8 cellular contexts compared by ENCODE assay signal in genomic region chr5:40676643-40677333, GRCh38. TPM values are rescaled to one million over a fixed set of nuclear protein-coding genes. Genes with fewer than 3 reads are reported as not detected.
DNase-seq lines count a peak whose midpoint lies in the region; ATAC-seq, FAIRE-seq and TF ChIP-seq lines count a peak whose summit lies in the region.

No MANE protein-coding gene starts in this region.

- no peak for ATAC-seq in A549
- ATAC-seq in lung (ENCODE audit: insufficient read depth, low FRiP score): no peak

- no peak overlapping the region for H3K4ac ChIP-seq in trophoblast cell (ENCODE audit: low read depth, low read length)

- H2BK12ac ChIP-seq in trophoblast cell (ENCODE audit: low read length): no peak overlapping the region

- H3K79me2 ChIP-seq in astrocyte (ENCODE audit: insufficient read depth, low read length) (peaks cover 20% of the 10 kb centered on the region), trophoblast cell (ENCODE audit: control insufficient read depth, insufficient read depth, low read length, poor library complexity) (no peaks in the 10 kb centered on the region)

- H4K8ac ChIP-seq in trophoblast cell (ENCODE audit: low read depth, low read length): no peak overlapping the region

- H3K27ac ChIP-seq in A549 (peak overlapping the region; percentile 65 to 90; a peak in 4 of 6 replicates), astrocyte (ENCODE audit: low read depth, low read length) (peak overlapping the region; percentile 56), lung (ENCODE audit: low read depth in 1 of 2, low read length in 1 of 2) (peak overlapping the region; percentile 28 to 31), trophoblast cell (ENCODE audit: low read depth, low read length) (no peak overlapping the region)

- TF ChIP-seq POLR2A in A549 (IDR thresholded peaks at IDR 0.05; ENCODE audit: low read length) (no peak), GM12891 (IDR thresholded peaks at IDR 0.05; ENCODE audit: low read depth, low read length) (no peak)

- H3K4me3 ChIP-seq in A549 (no peak overlapping the region), astrocyte (ENCODE audit: insufficient read depth, low read depth, low read length) (peak overlapping the region; percentile 8), lung (no peak overlapping the region), trophoblast cell (ENCODE audit: low read depth, low read length) (no peak overlapping the region)

- no peak for FAIRE-seq in A549 (lab: Jason Lieb, UNC)
- FAIRE-seq in astrocyte (lab: Jason Lieb, UNC): no peak
- FAIRE-seq in GM12891 (lab: Jason Lieb, UNC): no peak

- CTCF ChIA-PET in A549 (lab: Yijun Ruan, JAX): interaction anchor here (1.3 to 1.8 kb wide), 4 partner anchors 12 to 963 kb away, joined by 3 to 4 read pairs (median 3); no protein-coding TSS in a partner anchor

- peaks cover 15% of the 10 kb centered on the region for H3K27me3 Mint-ChIP-seq in astrocyte (ENCODE audit: low read depth, unreplicated experiment)

- TF ChIP-seq EP300 in A549 (IDR thresholded peaks at IDR 0.05): no peak

- H3K9ac ChIP-seq in astrocyte (ENCODE audit: low read length) (peak overlapping the region; percentile 60), trophoblast cell (ENCODE audit: low read length) (no peak overlapping the region)

- no peak overlapping the region for H3K18ac ChIP-seq in trophoblast cell (ENCODE audit: low read length)

- no peak overlapping the region for H3K14ac ChIP-seq in trophoblast cell (ENCODE audit: low read length)

- H3K4me1 ChIP-seq in A549 (peaks cover 20% of the 10 kb centered on the region), astrocyte (ENCODE audit: insufficient read depth, low read length) (peaks cover 33% of the 10 kb centered on the region), lung (ENCODE audit: control insufficient read depth in 2 of 2, insufficient read depth in 2 of 2, low read length in 2 of 2) (peaks cover 0 to 9% of the 10 kb centered on the region in 2 donors), trophoblast cell (ENCODE audit: control insufficient read depth in 1 of 2, insufficient read depth in 2 of 2, low read length in 2 of 2) (peaks cover 10 to 20% of the 10 kb centered on the region in 2 experiments)

- TF ChIP-seq RAD21 in A549 (conservative IDR thresholded peaks at IDR 0.05 in 1 of 2, IDR thresholded peaks at IDR 0.05 in 1 of 2): no peak

- DNase-seq in A549 (ENCODE audit: low read depth in 1 of 2, low spot score in 1 of 2): no peak
- peak; percentile 94 for DNase-seq in HT1080 (ENCODE audit: low read depth)
- DNase-seq in astrocyte (ENCODE audit: low read depth): peak; percentile 85
- no peak for DNase-seq in lung (ENCODE audit: low spot score)
- DNase-seq in trophoblast cell: no peak
- DNase-seq in UCSD-AML1 (lab: John Stamatoyannopoulos, UW; ENCODE audit: unreplicated experiment): no peak
- DNase-seq in GM12891 (ENCODE audit: insufficient read length, low spot score): no peak
- DNase-seq in NOMO-1 treated with DMSO at 0.1 percent for 48 hours (lab: John Stamatoyannopoulos, UW; ENCODE audit: unreplicated experiment): no peak

- H3K27me3 ChIP-seq in astrocyte (ENCODE audit: insufficient read depth, low read length) (no peaks in the 10 kb centered on the region), lung (ENCODE audit: control insufficient read depth, insufficient read depth) (no peaks in the 10 kb centered on the region), trophoblast cell (ENCODE audit: insufficient read depth, low read length) (peaks cover 16% of the 10 kb centered on the region)

- no peaks in the 10 kb centered on the region for H4K20me1 ChIP-seq in astrocyte (ENCODE audit: insufficient read depth, low read length)

- H2AFZ ChIP-seq in astrocyte (ENCODE audit: low read depth, low read length) (no peak overlapping the region), trophoblast cell (ENCODE audit: insufficient read depth, low read length, poor library complexity) (no peak overlapping the region)

- WGBS in A549 (ENCODE audit: missing lambda C conversion rate): 57% methylated on average over 3 of the region's 3 CpGs
- 74 to 82% methylated on average over 3 of the region's 3 CpGs for WGBS in lung, 2 donors
- no CpG with 5 or more reads among the region's 3 CpGs for WGBS in trophoblast cell (ENCODE audit: extremely low coverage, insufficient coverage, insufficient read length)

- H3K36me3 ChIP-seq in astrocyte (ENCODE audit: insufficient read depth, low read length) (no peaks in the 10 kb centered on the region), lung (ENCODE audit: control insufficient read depth in 2 of 2, insufficient read depth in 2 of 2, low read length in 2 of 2) (peaks cover 0 to 2% of the 10 kb centered on the region in 2 donors), trophoblast cell (ENCODE audit: control insufficient read depth in 1 of 2, insufficient read depth in 2 of 2, low read length in 2 of 2) (no peaks in the 10 kb centered on the region)

- peak overlapping the region; percentile 90 for H3K27ac Mint-ChIP-seq in astrocyte (ENCODE audit: unreplicated experiment)

- POLR2A ChIA-PET in A549 (lab: Yijun Ruan, JAX): no interaction called here

- peaks cover under 1% of the 10 kb centered on the region for H3K36me3 Mint-ChIP-seq in astrocyte (ENCODE audit: low read depth, unreplicated experiment)

- H3K9me3 ChIP-seq in A549 (no peaks in the 10 kb centered on the region), astrocyte (ENCODE audit: insufficient read depth, low read depth, low read length) (no peaks in the 10 kb centered on the region), lung (ENCODE audit: control insufficient read depth in 2 of 2, insufficient read depth in 1 of 2, low read length in 1 of 2) (no peaks in the 10 kb centered on the region), trophoblast cell (ENCODE audit: insufficient read depth, low read depth, low read length) (peaks cover 9% of the 10 kb centered on the region)

- H2AK5ac ChIP-seq in trophoblast cell (ENCODE audit: low read length): no peak overlapping the region

- no peak overlapping the region for H4K91ac ChIP-seq in trophoblast cell (ENCODE audit: low read depth, low read length)

- TF ChIP-seq CTCF in A549 (IDR thresholded peaks at IDR 0.05) (no peak), astrocyte (IDR thresholded peaks at IDR 0.05; ENCODE audit: insufficient read depth, low read depth, low read length) (no peak), lung (IDR thresholded peaks at IDR 0.05; ENCODE audit: control extremely low read depth, extremely low read depth) (no peak)

- H3K79me1 ChIP-seq in trophoblast cell (ENCODE audit: low read length): peaks cover 2% of the 10 kb centered on the region

- H3K9me3 Mint-ChIP-seq in astrocyte (ENCODE audit: unreplicated experiment): peaks cover 1% of the 10 kb centered on the region

- peak overlapping the region; percentile 11 for H3K4me3 Mint-ChIP-seq in astrocyte (ENCODE audit: unreplicated experiment)

- H2BK120ac ChIP-seq in trophoblast cell (ENCODE audit: insufficient read depth, low read length, poor library complexity): no peak overlapping the region

- H3K23ac ChIP-seq in trophoblast cell (ENCODE audit: low read length): no peak overlapping the region

- H4K12ac ChIP-seq in trophoblast cell (ENCODE audit: low read depth, low read length): no peak overlapping the region

- no peak overlapping the region for H2BK5ac ChIP-seq in trophoblast cell (ENCODE audit: low read depth, low read length, poor library complexity)

- peaks cover 15% of the 10 kb centered on the region for H3K4me1 Mint-ChIP-seq in astrocyte (ENCODE audit: low read depth, unreplicated experiment)

- H3K4me2 ChIP-seq in A549 (peak overlapping the region; percentile 89), astrocyte (ENCODE audit: low read length) (peak overlapping the region; percentile 95), trophoblast cell (ENCODE audit: low read length) (no peak overlapping the region)

TF ChIP-seq in A549, 52 proteins besides CTCF, POLR2A, EP300 and RAD21 (continues in another document):
- no peak for TF ChIP-seq HOXB13 (CRISPR knock-in tag; IDR thresholded peaks at IDR 0.05; ENCODE audit: low read depth)
- TF ChIP-seq HEYL (CRISPR knock-in tag; IDR thresholded peaks at IDR 0.05): no peak
- no peak for TF ChIP-seq RARB (CRISPR knock-in tag; IDR thresholded peaks at IDR 0.05)
- TF ChIP-seq ZNF302 (CRISPR knock-in tag; IDR thresholded peaks at IDR 0.05): no peak

TF ChIP-seq in GM12891, 5 proteins besides CTCF, POLR2A, EP300 and RAD21:
- TF ChIP-seq TAF1 (IDR thresholded peaks at IDR 0.05; ENCODE audit: low read depth, low read length) (no peak), SPI1 (IDR thresholded peaks at IDR 0.05; ENCODE audit: low read depth, low read length) (no peak), POLR2AphosphoS5 (IDR thresholded peaks at IDR 0.05; ENCODE audit: low read depth, low read length) (no peak), PAX5 (IDR thresholded peaks at IDR 0.05; ENCODE audit: insufficient read depth, low read length, severe bottlenecking) (no peak), POU2F2 (IDR thresholded peaks at IDR 0.05; ENCODE audit: low read depth, low read length) (no peak)

RNA-seq across cellular contexts. Expression of gene PTGER4, which starts 2.9 kb away (rescaled TPM):
- polyA plus RNA-seq in A549 (2011; rRNA removed) (0.89 and 0.90 TPM in 2 replicates), A549 (2017; fragmentation: RNase III; extraction: RNeasy Plus Mini Kit Qiagen cat#74134 plus additional on column Dnase treatment) (0.54 to 0.99 TPM (median 0.62 TPM) in 3 replicates), lung (10 to 100 TPM in 1 of 2 donors, 1 to 10 TPM in 1; 3.9 to 32.7 TPM)
- 2.3 and 3.9 TPM in 2 replicates for polyA plus RNA-seq in A549 (2012; cell fraction: cytosol; rRNA removed)
- polyA plus RNA-seq in A549 (2012; cell fraction: nucleus; rRNA removed): 4.8 and 7.2 TPM in 2 replicates
- 1.4 and 1.6 TPM in 2 replicates for polyA minus RNA-seq in A549 (2011; rRNA and poly(A)+ RNA removed)
- total RNA-seq in HT1080 (2014; rRNA removed; shearing (Covaris generic)): 4.8 and 9.2 TPM in 2 replicates
- 2.1 and 4.3 TPM in 2 replicates for polyA plus RNA-seq in HT1080 (2015; cell fraction: cytosol; rRNA removed)
- polyA plus RNA-seq in HT1080 (2015; cell fraction: nucleus; rRNA removed): 3.6 TPM in 2 replicates
- total RNA-seq in astrocyte (4.8 and 8.6 TPM in 2 replicates), lung (10 to 100 TPM; 25.5 to 33.6 TPM)
- polyA plus RNA-seq in trophoblast cell (2013): 0.19 and 0.49 TPM in 2 replicates
- 4.5 TPM for polyA plus RNA-seq in GM12891 (2012; ENCODE audit: low read depth, missing spikeins)

Comparison
In these comparisons a context has a peak if more than half of its experiments do, and no peak if none do; other contexts are left out.
1. DNase-seq: peak in HT1080 (single experiment) and astrocyte (single experiment); none in A549 (0 of 2), lung (single experiment), trophoblast cell (0 of 2), UCSD-AML1 (single experiment), GM12891 (single experiment) and NOMO-1 treated with DMSO at 0.1 percent for 48 hours (single experiment).